1 cellular context compared by ENCODE assay signal in genomic region chr1:193283026-193283425, GRCh38.
TF ChIP-seq lines count a peak whose summit lies in the region.

No MANE protein-coding gene starts in this region.

TF ChIP-seq in GM12878, 131 proteins besides CTCF, POLR2A, EP300 and RAD21 (continued from another document):
- TF ChIP-seq ZNF592 (IDR thresholded peaks at IDR 0.05): no peak
